ENCODE assay signal across 9 cellular contexts in the genomic region with DNA sequence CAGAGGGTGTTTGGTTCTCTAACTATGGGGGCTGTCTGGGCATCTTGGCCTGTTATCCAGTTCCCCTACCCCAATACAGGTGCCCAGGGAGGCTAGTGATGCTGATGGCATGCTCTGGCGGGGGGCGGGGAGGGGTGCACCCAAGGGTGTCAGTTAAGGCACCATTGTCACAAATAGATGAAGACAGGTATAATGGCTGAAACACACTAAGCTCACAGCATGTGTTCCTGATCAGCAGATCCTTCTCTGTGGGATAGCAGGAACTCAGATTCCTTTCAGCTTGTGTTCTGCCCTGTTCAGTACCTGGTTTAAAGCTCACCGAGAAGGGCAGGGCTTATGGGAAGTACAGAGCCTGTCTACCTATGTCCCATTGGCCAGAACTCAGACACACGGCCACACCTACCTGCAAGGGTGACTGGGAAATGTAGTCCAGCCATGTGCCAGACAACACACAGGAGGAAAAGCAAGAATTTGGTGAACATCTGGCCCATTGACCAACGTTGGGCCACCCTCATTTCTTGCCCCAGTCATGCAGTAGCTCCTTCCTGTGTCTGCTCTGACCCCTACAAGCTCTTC. TPM values are rescaled to one million over a fixed set of nuclear protein-coding genes. Genes with fewer than 3 reads are reported as not detected.
DNase-seq lines count a peak whose midpoint lies in the region; ATAC-seq lines count a peak whose summit lies in the region.
"Had no signal": no experiment of that assay in that cellular context is flagged by ENCODE, and none has a peak within 500 bp of the region (broad histone marks: within the 10 kb centered on the region; RNA-seq: fewer than 3 reads in every experiment).

No MANE protein-coding gene starts in this region.

- peaks cover 30% of the 10 kb centered on the region for H3K27me3 Mint-ChIP-seq in activated naive CD4-positive, alpha-beta T cell treated with anti-CD3 and anti-CD28 coated beads for 36 hours (ENCODE audit: low read depth)
- peaks cover 63 to 74% of the 10 kb centered on the region in 2 donors for H3K27me3 Mint-ChIP-seq in stimulated activated naive B cell treated with anti-CD40 and anti-IgM and Interleukin-4, amounts not matched to agents 10 μg/mL and 1 μg/mL and 100 μg/mL, for 72 hours

- intact Hi-C loops in activated naive CD4-positive, alpha-beta T cell treated with anti-CD3 and anti-CD28 coated beads for 36 hours (cut with micrococcal nuclease), result no loop called here

- H3K4me1 Mint-ChIP-seq in activated naive CD4-positive, alpha-beta T cell treated with anti-CD3 and anti-CD28 coated beads for 36 hours (ENCODE audit: low read depth), result peaks cover 7% of the 10 kb centered on the region
- peaks cover 8 to 10% of the 10 kb centered on the region in 2 donors for H3K4me1 Mint-ChIP-seq in stimulated activated naive B cell treated with anti-CD40 and anti-IgM and Interleukin-4, amounts not matched to agents 10 μg/mL and 1 μg/mL and 100 μg/mL, for 72 hours

- H3K9me3 Mint-ChIP-seq in activated naive CD4-positive, alpha-beta T cell treated with anti-CD3 and anti-CD28 coated beads for 36 hours, result no peaks in the 10 kb centered on the region
- no peaks in the 10 kb centered on the region for H3K9me3 Mint-ChIP-seq in stimulated activated naive B cell treated with anti-CD40 and anti-IgM and Interleukin-4, amounts not matched to agents 10 μg/mL and 1 μg/mL and 100 μg/mL, for 72 hours

- H3K27ac Mint-ChIP-seq in activated naive CD4-positive, alpha-beta T cell treated with anti-CD3 and anti-CD28 coated beads for 36 hours, result no peak overlapping the region
- no peak overlapping the region for H3K27ac Mint-ChIP-seq in stimulated activated naive B cell treated with anti-CD40 and anti-IgM and Interleukin-4, amounts not matched to agents 10 μg/mL and 1 μg/mL and 100 μg/mL, for 72 hours

- peak; percentile 97 for ATAC-seq in stimulated activated naive B cell treated with anti-CD40 and anti-IgM and Interleukin-4, amounts not matched to agents 10 μg/mL and 1 μg/mL and 100 μg/mL, for 72 hours (replicated peaks)
- ATAC-seq in HG03175 (IDR thresholded peaks at IDR 0.05; ENCODE audit: unreplicated experiment), result no peak
- ATAC-seq in HG03039 (IDR thresholded peaks at IDR 0.05; ENCODE audit: unreplicated experiment), result no peak

- CTCF ChIA-PET in activated naive CD4-positive, alpha-beta T cell treated with anti-CD3 and anti-CD28 coated beads for 36 hours (lab: Charles Lee), result no interaction called here

- no peaks in the 10 kb centered on the region for H3K36me3 Mint-ChIP-seq in activated naive CD4-positive, alpha-beta T cell treated with anti-CD3 and anti-CD28 coated beads for 36 hours (ENCODE audit: low read depth)
- peaks cover 0 to 4% of the 10 kb centered on the region in 2 donors for H3K36me3 Mint-ChIP-seq in stimulated activated naive B cell treated with anti-CD40 and anti-IgM and Interleukin-4, amounts not matched to agents 10 μg/mL and 1 μg/mL and 100 μg/mL, for 72 hours

- H3K4me3 Mint-ChIP-seq in activated naive CD4-positive, alpha-beta T cell treated with anti-CD3 and anti-CD28 coated beads for 36 hours, result no peak overlapping the region
- no peak overlapping the region for H3K4me3 Mint-ChIP-seq in stimulated activated naive B cell treated with anti-CD40 and anti-IgM and Interleukin-4, amounts not matched to agents 10 μg/mL and 1 μg/mL and 100 μg/mL, for 72 hours

- peak; percentile 48 for DNase-seq in activated naive CD4-positive, alpha-beta T cell treated with anti-CD3 and anti-CD28 coated beads for 36 hours
- DNase-seq in activated naive CD4-positive, alpha-beta T cell treated with anti-CD3 and anti-CD28 coated beads, Interleukin-2, amount 50 U/mL, for 16 hours, result no peak
- DNase-seq in HS-5 (ENCODE audit: low read depth), result peak; percentile 3
- peak; percentile 69 for DNase-seq in SK-N-DZ (ENCODE audit: low spot score)
- peak; percentile 38 for DNase-seq in fibroblast of gingiva (ENCODE audit: low read depth)
- DNase-seq in stimulated activated naive B cell treated with anti-CD40 and anti-IgM and Interleukin-4, amounts not matched to agents 10 μg/mL and 1 μg/mL and 100 μg/mL, for 72 hours, result peak; percentile 15

RNA-seq across cellular contexts. Expression of gene RSPO4, which starts 3.4 kb away (rescaled TPM):
- not detected for total RNA-seq in activated naive CD4-positive, alpha-beta T cell treated with anti-CD3 and anti-CD28 coated beads for 36 hours
- polyA plus RNA-seq in SK-N-DZ (2014; cell fraction: cytosol; rRNA removed), result 0.17 and 0.85 TPM in 2 replicates
- polyA plus RNA-seq in SK-N-DZ (2014; cell fraction: nucleus; rRNA removed), result 1.7 and 2.8 TPM in 2 replicates
- total RNA-seq: myocyte had no signal

Comparison
In these comparisons a context has a peak if more than half of its experiments do, and no peak if none do; other contexts are left out.
1. ATAC-seq: peak in stimulated activated naive B cell treated with anti-CD40 and anti-IgM and Interleukin-4, amounts not matched to agents 10 μg/mL and 1 μg/mL and 100 μg/mL, for 72 hours (2 of 2); none in HG03175 (single experiment) and HG03039 (single experiment).